Comparison of ENCODE assay signal across 2 cellular contexts in genomic region chr6:4776967-4777925, GRCh38.
TF ChIP-seq lines count a peak whose summit lies in the region.

No MANE protein-coding gene starts in this region.

TF ChIP-seq in SK-N-SH, 30 proteins besides CTCF, POLR2A, EP300 and RAD21 (continued from another document):
- TF ChIP-seq, protein P1, sequence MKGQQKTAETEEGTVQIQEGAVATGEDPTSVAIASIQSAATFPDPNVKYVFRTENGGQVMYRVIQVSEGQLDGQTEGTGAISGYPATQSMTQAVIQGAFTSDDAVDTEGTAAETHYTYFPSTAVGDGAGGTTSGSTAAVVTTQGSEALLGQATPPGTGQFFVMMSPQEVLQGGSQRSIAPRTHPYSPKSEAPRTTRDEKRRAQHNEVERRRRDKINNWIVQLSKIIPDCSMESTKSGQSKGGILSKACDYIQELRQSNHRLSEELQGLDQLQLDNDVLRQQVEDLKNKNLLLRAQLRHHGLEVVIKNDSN (IDR thresholded peaks at IDR 0.05; ENCODE audit: borderline replicate concordance, low read depth), result no peak
- no peak for TF ChIP-seq TAF1 (IDR thresholded peaks at IDR 0.05; ENCODE audit: borderline replicate concordance, low read depth, low read length)
- TF ChIP-seq CHD2 (IDR thresholded peaks at IDR 0.05; ENCODE audit: low read length, partially characterized antibody), result no peak
- TF ChIP-seq JUND (IDR thresholded peaks at IDR 0.05), result no peak
- TF ChIP-seq, protein P2, sequence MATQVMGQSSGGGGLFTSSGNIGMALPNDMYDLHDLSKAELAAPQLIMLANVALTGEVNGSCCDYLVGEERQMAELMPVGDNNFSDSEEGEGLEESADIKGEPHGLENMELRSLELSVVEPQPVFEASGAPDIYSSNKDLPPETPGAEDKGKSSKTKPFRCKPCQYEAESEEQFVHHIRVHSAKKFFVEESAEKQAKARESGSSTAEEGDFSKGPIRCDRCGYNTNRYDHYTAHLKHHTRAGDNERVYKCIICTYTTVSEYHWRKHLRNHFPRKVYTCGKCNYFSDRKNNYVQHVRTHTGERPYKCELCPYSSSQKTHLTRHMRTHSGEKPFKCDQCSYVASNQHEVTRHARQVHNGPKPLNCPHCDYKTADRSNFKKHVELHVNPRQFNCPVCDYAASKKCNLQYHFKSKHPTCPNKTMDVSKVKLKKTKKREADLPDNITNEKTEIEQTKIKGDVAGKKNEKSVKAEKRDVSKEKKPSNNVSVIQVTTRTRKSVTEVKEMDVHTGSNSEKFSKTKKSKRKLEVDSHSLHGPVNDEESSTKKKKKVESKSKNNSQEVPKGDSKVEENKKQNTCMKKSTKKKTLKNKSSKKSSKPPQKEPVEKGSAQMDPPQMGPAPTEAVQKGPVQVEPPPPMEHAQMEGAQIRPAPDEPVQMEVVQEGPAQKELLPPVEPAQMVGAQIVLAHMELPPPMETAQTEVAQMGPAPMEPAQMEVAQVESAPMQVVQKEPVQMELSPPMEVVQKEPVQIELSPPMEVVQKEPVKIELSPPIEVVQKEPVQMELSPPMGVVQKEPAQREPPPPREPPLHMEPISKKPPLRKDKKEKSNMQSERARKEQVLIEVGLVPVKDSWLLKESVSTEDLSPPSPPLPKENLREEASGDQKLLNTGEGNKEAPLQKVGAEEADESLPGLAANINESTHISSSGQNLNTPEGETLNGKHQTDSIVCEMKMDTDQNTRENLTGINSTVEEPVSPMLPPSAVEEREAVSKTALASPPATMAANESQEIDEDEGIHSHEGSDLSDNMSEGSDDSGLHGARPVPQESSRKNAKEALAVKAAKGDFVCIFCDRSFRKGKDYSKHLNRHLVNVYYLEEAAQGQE (IDR thresholded peaks at IDR 0.05; ENCODE audit: low read depth, low read length), result no peak

TF ChIP-seq in SK-N-SH treated with all-trans-retinoic acid at 6 μM for 48 hours, 23 proteins besides CTCF, POLR2A, EP300 and RAD21 (continued from another document):
- TF ChIP-seq POU6F1 (CRISPR knock-in tag; IDR thresholded peaks at IDR 0.05; ENCODE audit: borderline replicate concordance, low read depth) (no peak), TCF4 (CRISPR knock-in tag; IDR thresholded peaks at IDR 0.05; ENCODE audit: borderline replicate concordance) (no peak), ARNTL (CRISPR knock-in tag; IDR thresholded peaks at IDR 0.05; ENCODE audit: borderline replicate concordance, low read depth) (no peak), SNAI2 (CRISPR knock-in tag; IDR thresholded peaks at IDR 0.05) (no peak), BACH2 (CRISPR knock-in tag; IDR thresholded peaks at IDR 0.05; ENCODE audit: borderline replicate concordance) (no peak)
- TF ChIP-seq, protein P3, sequence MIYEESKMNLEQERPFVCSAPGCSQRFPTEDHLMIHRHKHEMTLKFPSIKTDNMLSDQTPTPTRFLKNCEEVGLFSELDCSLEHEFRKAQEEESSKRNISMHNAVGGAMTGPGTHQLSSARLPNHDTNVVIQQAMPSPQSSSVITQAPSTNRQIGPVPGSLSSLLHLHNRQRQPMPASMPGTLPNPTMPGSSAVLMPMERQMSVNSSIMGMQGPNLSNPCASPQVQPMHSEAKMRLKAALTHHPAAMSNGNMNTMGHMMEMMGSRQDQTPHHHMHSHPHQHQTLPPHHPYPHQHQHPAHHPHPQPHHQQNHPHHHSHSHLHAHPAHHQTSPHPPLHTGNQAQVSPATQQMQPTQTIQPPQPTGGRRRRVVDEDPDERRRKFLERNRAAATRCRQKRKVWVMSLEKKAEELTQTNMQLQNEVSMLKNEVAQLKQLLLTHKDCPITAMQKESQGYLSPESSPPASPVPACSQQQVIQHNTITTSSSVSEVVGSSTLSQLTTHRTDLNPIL (CRISPR knock-in tag; IDR thresholded peaks at IDR 0.05; ENCODE audit: low read depth), result no peak
- TF ChIP-seq, protein P4, sequence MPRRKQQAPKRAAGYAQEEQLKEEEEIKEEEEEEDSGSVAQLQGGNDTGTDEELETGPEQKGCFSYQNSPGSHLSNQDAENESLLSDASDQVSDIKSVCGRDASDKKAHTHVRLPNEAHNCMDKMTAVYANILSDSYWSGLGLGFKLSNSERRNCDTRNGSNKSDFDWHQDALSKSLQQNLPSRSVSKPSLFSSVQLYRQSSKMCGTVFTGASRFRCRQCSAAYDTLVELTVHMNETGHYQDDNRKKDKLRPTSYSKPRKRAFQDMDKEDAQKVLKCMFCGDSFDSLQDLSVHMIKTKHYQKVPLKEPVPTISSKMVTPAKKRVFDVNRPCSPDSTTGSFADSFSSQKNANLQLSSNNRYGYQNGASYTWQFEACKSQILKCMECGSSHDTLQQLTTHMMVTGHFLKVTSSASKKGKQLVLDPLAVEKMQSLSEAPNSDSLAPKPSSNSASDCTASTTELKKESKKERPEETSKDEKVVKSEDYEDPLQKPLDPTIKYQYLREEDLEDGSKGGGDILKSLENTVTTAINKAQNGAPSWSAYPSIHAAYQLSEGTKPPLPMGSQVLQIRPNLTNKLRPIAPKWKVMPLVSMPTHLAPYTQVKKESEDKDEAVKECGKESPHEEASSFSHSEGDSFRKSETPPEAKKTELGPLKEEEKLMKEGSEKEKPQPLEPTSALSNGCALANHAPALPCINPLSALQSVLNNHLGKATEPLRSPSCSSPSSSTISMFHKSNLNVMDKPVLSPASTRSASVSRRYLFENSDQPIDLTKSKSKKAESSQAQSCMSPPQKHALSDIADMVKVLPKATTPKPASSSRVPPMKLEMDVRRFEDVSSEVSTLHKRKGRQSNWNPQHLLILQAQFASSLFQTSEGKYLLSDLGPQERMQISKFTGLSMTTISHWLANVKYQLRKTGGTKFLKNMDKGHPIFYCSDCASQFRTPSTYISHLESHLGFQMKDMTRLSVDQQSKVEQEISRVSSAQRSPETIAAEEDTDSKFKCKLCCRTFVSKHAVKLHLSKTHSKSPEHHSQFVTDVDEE (CRISPR knock-in tag; IDR thresholded peaks at IDR 0.05), result no peak
